Comparison of ENCODE assay signal across 8 cellular contexts in the genomic region with DNA sequence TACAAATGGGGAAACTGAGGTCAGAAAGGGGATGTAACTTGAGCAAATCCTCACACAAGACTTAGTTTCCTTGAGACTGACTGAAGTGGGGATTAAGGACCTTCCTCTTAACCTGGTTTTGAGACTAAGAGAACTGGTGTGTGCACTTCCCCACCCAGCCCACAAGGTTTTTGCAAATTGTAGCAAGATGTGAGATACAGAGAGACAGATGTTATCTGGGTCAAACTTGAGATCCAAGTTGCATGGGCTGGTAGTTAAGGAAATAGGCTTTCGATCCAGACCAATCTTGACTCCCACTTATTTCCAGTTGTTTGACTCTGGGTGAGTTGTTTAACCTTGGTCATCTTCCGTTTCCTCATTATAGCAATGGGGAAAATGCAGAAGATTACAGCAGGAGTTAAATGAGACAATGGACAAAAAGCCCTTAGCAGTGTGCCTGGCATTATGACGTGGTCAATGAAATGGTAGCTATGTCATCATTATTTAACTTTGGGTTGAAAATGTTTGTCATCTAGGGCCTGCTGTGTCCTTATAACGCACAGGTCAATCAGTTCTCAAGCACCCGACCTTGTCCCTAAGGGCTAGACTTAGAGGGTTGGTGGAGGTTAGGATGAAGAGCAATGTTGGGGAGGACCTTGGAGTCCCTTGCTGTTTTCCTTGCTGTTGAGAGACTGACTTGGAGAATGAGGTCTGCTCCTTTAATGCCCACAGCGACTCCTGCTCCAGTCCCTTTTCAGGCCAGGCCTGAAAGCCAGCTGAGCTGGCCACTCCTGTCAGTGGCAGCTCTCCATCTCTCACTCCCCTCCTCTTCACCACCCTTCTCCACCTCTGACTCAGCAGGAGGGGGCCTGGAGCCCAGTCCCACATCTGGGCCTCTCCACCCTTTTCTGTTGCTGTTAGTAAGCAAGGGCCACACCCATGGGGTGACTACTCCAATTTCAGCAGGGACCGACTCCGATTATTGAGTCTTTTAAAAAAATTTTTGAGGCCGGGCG. TPM values are rescaled to one million over a fixed set of nuclear protein-coding genes. Genes with fewer than 3 reads are reported as not detected.
DNase-seq lines count a peak whose midpoint lies in the region; ATAC-seq and TF ChIP-seq lines count a peak whose summit lies in the region.

No MANE protein-coding gene starts in this region.

- H3K27ac Mint-ChIP-seq in activated CD8-positive, alpha-beta T cell treated with anti-CD3 and anti-CD28 coated beads, Interleukin-2, amount 10 ng/mL, durations not matched to agents 7 days and 5 days, result no peak overlapping the region
- no peak overlapping the region for H3K27ac Mint-ChIP-seq in activated CD8-positive, alpha-beta T cell treated with anti-CD3 and anti-CD28 coated beads for 36 hours
- no peak overlapping the region for H3K27ac Mint-ChIP-seq in activated T-helper 17 cell treated with anti-CD3 and anti-CD28 coated beads, Interleukin-2, amount 50 U/mL, for 72 hours

- peak overlapping the region; percentile 45 for H3K4me3 Mint-ChIP-seq in activated CD8-positive, alpha-beta T cell treated with anti-CD3 and anti-CD28 coated beads, Interleukin-2, amount 10 ng/mL, durations not matched to agents 7 days and 5 days
- H3K4me3 Mint-ChIP-seq in activated CD8-positive, alpha-beta T cell treated with anti-CD3 and anti-CD28 coated beads for 36 hours, result no peak overlapping the region
- peak overlapping the region; percentile 43 for H3K4me3 Mint-ChIP-seq in activated T-helper 17 cell treated with anti-CD3 and anti-CD28 coated beads, Interleukin-2, amount 50 U/mL, for 72 hours

- H3K36me3 Mint-ChIP-seq in activated CD8-positive, alpha-beta T cell treated with anti-CD3 and anti-CD28 coated beads, Interleukin-2, amount 10 ng/mL, durations not matched to agents 7 days and 5 days (ENCODE audit: low read depth), result no peaks in the 10 kb centered on the region
- no peaks in the 10 kb centered on the region for H3K36me3 Mint-ChIP-seq in activated CD8-positive, alpha-beta T cell treated with anti-CD3 and anti-CD28 coated beads for 36 hours (ENCODE audit: low read depth)
- H3K36me3 Mint-ChIP-seq in activated T-helper 17 cell treated with anti-CD3 and anti-CD28 coated beads, Interleukin-2, amount 50 U/mL, for 72 hours (ENCODE audit: low read depth), result no peaks in the 10 kb centered on the region

- POLR2A ChIA-PET in activated CD8-positive, alpha-beta T cell treated with anti-CD3 and anti-CD28 coated beads, Interleukin-2, amount 10 ng/mL, durations not matched to agents 7 days and 5 days (lab: Charles Lee), result interaction anchor here (0.8 to 2.4 kb wide), 2 partner anchors 22 to 45 kb away, joined by 3 to 12 read pairs; a partner anchor contains a TSS
- POLR2A ChIA-PET in activated CD8-positive, alpha-beta T cell treated with anti-CD3 and anti-CD28 coated beads for 36 hours (lab: Charles Lee), result no interaction called here

- CTCF ChIA-PET in activated CD8-positive, alpha-beta T cell treated with anti-CD3 and anti-CD28 coated beads, Interleukin-2, amount 10 ng/mL, durations not matched to agents 7 days and 5 days (lab: Charles Lee), result interaction anchor here (0.9 kb wide), 1 partner anchor 37 kb away, joined by 4 read pairs; no protein-coding TSS in a partner anchor
- CTCF ChIA-PET in activated CD8-positive, alpha-beta T cell treated with anti-CD3 and anti-CD28 coated beads for 36 hours (lab: Charles Lee), result interaction anchor here (1.2 to 3.5 kb wide), 4 partner anchors 12 to 36 kb away, joined by 3 to 9 read pairs (median 5); no protein-coding TSS in a partner anchor

- DNase-seq in activated CD8-positive, alpha-beta T cell treated with anti-CD3 and anti-CD28 coated beads, Interleukin-2, amount 10 ng/mL, durations not matched to agents 7 days and 5 days, result no peak
- no peak for DNase-seq in activated CD8-positive, alpha-beta T cell treated with anti-CD3 and anti-CD28 coated beads for 36 hours
- peak; percentile 64 for DNase-seq in left ventricle myocardium superior
- peak; percentile 80 to 86 for DNase-seq in tibial artery
- DNase-seq in stimulated activated CD4-positive, alpha-beta T cell treated with anti-CD3 and anti-CD28 coated beads, Interleukin-4, amount 100 ng/mL, for 4 hours, result no peak
- DNase-seq in NCI-H510A (lab: John Stamatoyannopoulos, UW), result no peak
- no peak for DNase-seq in HuH-7.5 (ENCODE audit: low spot score)

- peak overlapping the region; percentile 72 to 83 for H3K4me3 ChIP-seq in tibial artery

- no peak for TF ChIP-seq CTCF in activated CD8-positive, alpha-beta T cell treated with anti-CD3 and anti-CD28 coated beads for 36 hours (IDR thresholded peaks at IDR 0.05)
- no peak for TF ChIP-seq CTCF in tibial artery (IDR thresholded peaks at IDR 0.05)

- ATAC-seq in activated CD8-positive, alpha-beta T cell treated with anti-CD3 and anti-CD28 coated beads, Interleukin-2, amount 10 ng/mL, durations not matched to agents 7 days and 5 days, result no peak
- ATAC-seq in activated CD8-positive, alpha-beta T cell treated with anti-CD3 and anti-CD28 coated beads for 36 hours, result no peak
- ATAC-seq in activated T-helper 17 cell treated with anti-CD3 and anti-CD28 coated beads, Interleukin-2, amount 50 U/mL, for 72 hours (replicated peaks), result no peak
- ATAC-seq in left ventricle myocardium superior, result peak; percentile 36

- peaks cover 9 to 27% (median 17%) of the 10 kb centered on the region in 3 donors for H3K36me3 ChIP-seq in tibial artery

- no peaks in the 10 kb centered on the region for H3K9me3 ChIP-seq in tibial artery

- peak overlapping the region; percentile 93 to 97 for H3K27ac ChIP-seq in tibial artery

- H3K27me3 ChIP-seq in tibial artery, result no peaks in the 10 kb centered on the region

- H3K4me1 Mint-ChIP-seq in activated CD8-positive, alpha-beta T cell treated with anti-CD3 and anti-CD28 coated beads, Interleukin-2, amount 10 ng/mL, durations not matched to agents 7 days and 5 days (ENCODE audit: low read depth), result peaks cover 13% of the 10 kb centered on the region
- peaks cover 10% of the 10 kb centered on the region for H3K4me1 Mint-ChIP-seq in activated CD8-positive, alpha-beta T cell treated with anti-CD3 and anti-CD28 coated beads for 36 hours (ENCODE audit: low read depth)
- H3K4me1 Mint-ChIP-seq in activated T-helper 17 cell treated with anti-CD3 and anti-CD28 coated beads, Interleukin-2, amount 50 U/mL, for 72 hours, result peaks cover 7% of the 10 kb centered on the region

- H3K9me3 Mint-ChIP-seq in activated CD8-positive, alpha-beta T cell treated with anti-CD3 and anti-CD28 coated beads, Interleukin-2, amount 10 ng/mL, durations not matched to agents 7 days and 5 days (ENCODE audit: insufficient read depth), result no peaks in the 10 kb centered on the region
- H3K9me3 Mint-ChIP-seq in activated CD8-positive, alpha-beta T cell treated with anti-CD3 and anti-CD28 coated beads for 36 hours, result no peaks in the 10 kb centered on the region
- no peaks in the 10 kb centered on the region for H3K9me3 Mint-ChIP-seq in activated T-helper 17 cell treated with anti-CD3 and anti-CD28 coated beads, Interleukin-2, amount 50 U/mL, for 72 hours

- H3K27me3 Mint-ChIP-seq in activated CD8-positive, alpha-beta T cell treated with anti-CD3 and anti-CD28 coated beads, Interleukin-2, amount 10 ng/mL, durations not matched to agents 7 days and 5 days (ENCODE audit: low read depth), result no peaks in the 10 kb centered on the region
- no peaks in the 10 kb centered on the region for H3K27me3 Mint-ChIP-seq in activated CD8-positive, alpha-beta T cell treated with anti-CD3 and anti-CD28 coated beads for 36 hours
- no peaks in the 10 kb centered on the region for H3K27me3 Mint-ChIP-seq in activated T-helper 17 cell treated with anti-CD3 and anti-CD28 coated beads, Interleukin-2, amount 50 U/mL, for 72 hours

- intact Hi-C loops in activated CD8-positive, alpha-beta T cell treated with anti-CD3 and anti-CD28 coated beads for 36 hours (cut with micrococcal nuclease), result no loop called here
- intact Hi-C loops in left ventricle myocardium superior (cut with micrococcal nuclease), result no loop called here
- intact Hi-C loops in tibial artery (cut with DNase I; ENCODE audit: low total_unique reads), result no loop called here

- H3K4me1 ChIP-seq in tibial artery, result peaks cover 0 to 68% (median 35%) of the 10 kb centered on the region in 4 donors

RNA-seq across cellular contexts. Expression of a gene that starts 1.9 kb away (rescaled TPM):
- total RNA-seq in activated CD8-positive, alpha-beta T cell treated with anti-CD3 and anti-CD28 coated beads, Interleukin-2, amount 10 ng/mL, durations not matched to agents 7 days and 5 days, result 1 to 10 TPM; 1.6 to 1.7 TPM
- total RNA-seq in activated CD8-positive, alpha-beta T cell treated with anti-CD3 and anti-CD28 coated beads for 36 hours, result 1 to 10 TPM; 1.4 to 1.7 TPM
- total RNA-seq in activated T-helper 17 cell treated with anti-CD3 and anti-CD28 coated beads, Interleukin-2, amount 50 U/mL, for 72 hours, result 1 to 10 TPM; 2.2 to 2.6 TPM
- total RNA-seq in left ventricle myocardium superior, result 21.3 TPM

RNA-seq across cellular contexts. Expression of a gene that starts 8.4 kb away (rescaled TPM):
- not detected for total RNA-seq in activated CD8-positive, alpha-beta T cell treated with anti-CD3 and anti-CD28 coated beads, Interleukin-2, amount 10 ng/mL, durations not matched to agents 7 days and 5 days
- total RNA-seq in activated CD8-positive, alpha-beta T cell treated with anti-CD3 and anti-CD28 coated beads for 36 hours, result not detected
- total RNA-seq in activated T-helper 17 cell treated with anti-CD3 and anti-CD28 coated beads, Interleukin-2, amount 50 U/mL, for 72 hours, result under 1 TPM in 1 of 2 donors, not detected in 1; 0.37 TPM
- total RNA-seq in left ventricle myocardium superior, result not detected

RNA-seq across cellular contexts. Expression of a gene that starts 21.7 kb away (rescaled TPM):
- total RNA-seq in activated CD8-positive, alpha-beta T cell treated with anti-CD3 and anti-CD28 coated beads, Interleukin-2, amount 10 ng/mL, durations not matched to agents 7 days and 5 days, result 10 to 100 TPM; 29.3 to 32.1 TPM
- 10 to 100 TPM; 18.5 to 21.2 TPM for total RNA-seq in activated CD8-positive, alpha-beta T cell treated with anti-CD3 and anti-CD28 coated beads for 36 hours
- 10 to 100 TPM; 21.4 to 23.2 TPM for total RNA-seq in activated T-helper 17 cell treated with anti-CD3 and anti-CD28 coated beads, Interleukin-2, amount 50 U/mL, for 72 hours
- total RNA-seq in left ventricle myocardium superior, result 31.9 TPM

RNA-seq across cellular contexts. Expression of a gene that starts 21.9 kb away (rescaled TPM):
- 1 to 10 TPM; 5.1 to 5.8 TPM for total RNA-seq in activated CD8-positive, alpha-beta T cell treated with anti-CD3 and anti-CD28 coated beads, Interleukin-2, amount 10 ng/mL, durations not matched to agents 7 days and 5 days
- 1 to 10 TPM; 3.5 to 3.6 TPM for total RNA-seq in activated CD8-positive, alpha-beta T cell treated with anti-CD3 and anti-CD28 coated beads for 36 hours
- 1 to 10 TPM; 7.1 to 7.6 TPM for total RNA-seq in activated T-helper 17 cell treated with anti-CD3 and anti-CD28 coated beads, Interleukin-2, amount 50 U/mL, for 72 hours
- 1.9 TPM for total RNA-seq in left ventricle myocardium superior

RNA-seq across cellular contexts. Expression of a gene that starts 23.1 kb away (rescaled TPM):
- total RNA-seq in activated CD8-positive, alpha-beta T cell treated with anti-CD3 and anti-CD28 coated beads, Interleukin-2, amount 10 ng/mL, durations not matched to agents 7 days and 5 days, result 100 to 1,000 TPM; 251 to 261 TPM
- total RNA-seq in activated CD8-positive, alpha-beta T cell treated with anti-CD3 and anti-CD28 coated beads for 36 hours, result 100 to 1,000 TPM; 149 to 151 TPM
- total RNA-seq in activated T-helper 17 cell treated with anti-CD3 and anti-CD28 coated beads, Interleukin-2, amount 50 U/mL, for 72 hours, result 100 to 1,000 TPM; 209 to 224 TPM
- 1.0 TPM for total RNA-seq in left ventricle myocardium superior

Comparison
In these comparisons a context has a peak if more than half of its experiments do, and no peak if none do; other contexts are left out.
1. DNase-seq: peak in left ventricle myocardium superior (single experiment) and tibial artery (2 of 2); none in activated CD8-positive, alpha-beta T cell treated with anti-CD3 and anti-CD28 coated beads, Interleukin-2, amount 10 ng/mL, durations not matched to agents 7 days and 5 days (single experiment), activated CD8-positive, alpha-beta T cell treated with anti-CD3 and anti-CD28 coated beads for 36 hours (single experiment), stimulated activated CD4-positive, alpha-beta T cell treated with anti-CD3 and anti-CD28 coated beads, Interleukin-4, amount 100 ng/mL, for 4 hours (0 of 2), NCI-H510A (single experiment) and HuH-7.5 (single experiment).